9 cellular contexts compared by ENCODE assay signal in the genomic region with DNA sequence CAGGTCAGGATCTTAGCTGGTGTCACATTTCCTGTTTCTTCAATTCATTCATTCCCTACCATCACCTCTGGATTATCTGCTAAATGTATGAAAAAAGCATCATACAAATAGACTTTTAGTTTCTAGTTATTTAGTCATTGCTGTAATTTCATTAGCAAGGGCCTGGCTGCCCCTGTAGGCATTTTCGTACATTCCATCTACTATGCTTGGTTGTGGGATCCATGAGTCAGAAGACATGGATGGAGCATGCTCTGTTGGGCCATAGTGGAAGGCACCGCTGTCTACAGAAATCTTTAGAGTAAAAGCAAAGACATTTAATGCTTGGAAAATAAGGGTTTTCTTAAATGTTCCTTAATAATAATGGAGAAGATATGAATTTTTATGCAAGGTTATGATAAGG.
"Had no signal": no experiment of that assay in that cellular context is flagged by ENCODE, and none has a peak within 500 bp of the region (broad histone marks: within the 10 kb centered on the region; RNA-seq: fewer than 3 reads in every experiment).

No MANE protein-coding gene starts in this region.

- H3K9me3 ChIP-seq: HAP-1 had no signal

- H3K4me2 ChIP-seq: GM23338 had no signal

- H3K36me3 ChIP-seq: HAP-1 had no signal

- H3K4me1 ChIP-seq: HAP-1 had no signal

- H3K4me3 ChIP-seq: GM23248, GM23338, HAP-1 had no signal

- H3K27ac ChIP-seq: GM23248 had no signal

- ATAC-seq: GM23338, HCT116 had no signal

- H3K9ac ChIP-seq: GM23248 had no signal

- DNase-seq: GM23248, GOT3, H7, H9, HCEC 1CT, HFFc6 had no signal

- H2AFZ ChIP-seq: GM23248 had no signal
